In genomic region chr5:176636426-176636825, GRCh38 we compare ENCODE assay signal across 26 cellular contexts. TPM values are rescaled to one million over a fixed set of nuclear protein-coding genes. Genes with fewer than 3 reads are reported as not detected.
DNase-seq lines count a peak whose midpoint lies in the region; ATAC-seq, FAIRE-seq and TF ChIP-seq lines count a peak whose summit lies in the region.
"Had no signal": no experiment of that assay in that cellular context is flagged by ENCODE, and none has a peak within 500 bp of the region (broad histone marks: within the 10 kb centered on the region; RNA-seq: fewer than 3 reads in every experiment).

No MANE protein-coding gene starts in this region.

- no peak for TF ChIP-seq POLR2A in H1 (IDR thresholded peaks at IDR 0.05; ENCODE audit: control extremely low read depth in 1 of 2, low read depth in 2 of 2, low read length in 2 of 2)

- H2AK5ac ChIP-seq in H1 (ENCODE audit: low read depth, low read length) = no peak overlapping the region

- POLR2A ChIA-PET in H1 (lab: Charles Lee; ENCODE audit: partially characterized antibody) = interaction anchor here (0.9 to 1.3 kb wide), 2 partner anchors 13 to 21 kb away, joined by 3 read pairs; no protein-coding TSS in a partner anchor

- no peak overlapping the region for H3K23ac ChIP-seq in H1 (ENCODE audit: insufficient read length)

- H4K8ac ChIP-seq in H1 (ENCODE audit: extremely low read depth, insufficient read depth, low read length) = no peak overlapping the region

- TF ChIP-seq CTCF in H1 (IDR thresholded peaks at IDR 0.05; ENCODE audit: control extremely low read depth in 1 of 3, insufficient read depth in 1 of 3, low read depth in 1 of 3, low read length in 3 of 3) (no peak), fibroblast of villous mesenchyme (IDR thresholded peaks at IDR 0.05; ENCODE audit: insufficient read depth, low read depth, low read length) (no peak)

- H3K27me3 Mint-ChIP-seq in activated naive CD8-positive, alpha-beta T cell treated with anti-CD3 and anti-CD28 coated beads, Interleukin-2, amount 50 U/mL, for 24 hours = peaks cover 36% of the 10 kb centered on the region
- H3K27me3 Mint-ChIP-seq in activated naive CD8-positive, alpha-beta T cell treated with anti-CD3 and anti-CD28 coated beads for 36 hours = peaks cover 39% of the 10 kb centered on the region
- peaks cover 59% of the 10 kb centered on the region for H3K27me3 Mint-ChIP-seq in activated T-cell treated with anti-CD3 and anti-CD28 coated beads, Interleukin-2, amount 50 U/mL, for 72 hours (ENCODE audit: low read depth)

- H3K4me3 ChIP-seq in GM23248 (no peak overlapping the region), H1 (ENCODE audit: extremely low read depth in 1 of 4, insufficient read depth in 2 of 4, low read depth in 3 of 4, low read length in 4 of 4) (no peak overlapping the region), fibroblast of villous mesenchyme (ENCODE audit: low read depth, low read length) (no peak overlapping the region)

- H3K36me3 ChIP-seq in GM23248 (ENCODE audit: low read depth) (no peaks in the 10 kb centered on the region), H1 (ENCODE audit: control insufficient read depth in 2 of 4, insufficient read depth in 4 of 4, low read length in 3 of 4) (no peaks in the 10 kb centered on the region)

- H2BK20ac ChIP-seq in H1 (ENCODE audit: low read length) = no peak overlapping the region

- H3K36me3 Mint-ChIP-seq in activated naive CD8-positive, alpha-beta T cell treated with anti-CD3 and anti-CD28 coated beads, Interleukin-2, amount 50 U/mL, for 24 hours (ENCODE audit: low read depth) = no peaks in the 10 kb centered on the region
- no peaks in the 10 kb centered on the region for H3K36me3 Mint-ChIP-seq in activated naive CD8-positive, alpha-beta T cell treated with anti-CD3 and anti-CD28 coated beads for 36 hours
- H3K36me3 Mint-ChIP-seq in activated T-cell treated with anti-CD3 and anti-CD28 coated beads, Interleukin-2, amount 50 U/mL, for 72 hours (ENCODE audit: insufficient read depth in 2 of 2) = no peaks in the 10 kb centered on the region

- DNase-seq in activated naive CD8-positive, alpha-beta T cell treated with anti-CD3 and anti-CD28 coated beads, Interleukin-2, amount 50 U/mL, for 24 hours = no peak
- no peak for DNase-seq in activated naive CD8-positive, alpha-beta T cell treated with anti-CD3 and anti-CD28 coated beads for 36 hours
- DNase-seq in GM23248 (peak; percentile 35), H1 (ENCODE audit: low read depth in 1 of 2, low spot score in 2 of 2) (no peak), fibroblast of villous mesenchyme (ENCODE audit: low read depth) (peak; percentile 36), NCI-H2107 treated with DMSO at 0.1 percent for 48 hours (lab: John Stamatoyannopoulos, UW; ENCODE audit: unreplicated experiment) (no peak), NCI-H345 (lab: John Stamatoyannopoulos, UW) (no peak)
- no peak for DNase-seq in activated T-cell treated with anti-CD3 and anti-CD28 coated beads, Interleukin-2, amount 50 U/mL, for 72 hours
- DNase-seq: 8988T, ACHN, C1 segment of cervical spinal cord, COR-L47, DMS79 treated with DMSO at 0.1 percent for 48 hours, H7, MM.1S, NCI-H2029, NCI-H526 treated with DMSO at 0.1 percent for 48 hours, SHP77 treated with DMSO at 0.1 percent for 48 hours had no signal

- H3K4me3 Mint-ChIP-seq in activated naive CD8-positive, alpha-beta T cell treated with anti-CD3 and anti-CD28 coated beads, Interleukin-2, amount 50 U/mL, for 24 hours = no peak overlapping the region
- H3K4me3 Mint-ChIP-seq in activated naive CD8-positive, alpha-beta T cell treated with anti-CD3 and anti-CD28 coated beads for 36 hours = no peak overlapping the region
- no peak overlapping the region for H3K4me3 Mint-ChIP-seq in activated T-cell treated with anti-CD3 and anti-CD28 coated beads, Interleukin-2, amount 50 U/mL, for 72 hours
- H3K4me3 Mint-ChIP-seq: CD4-positive, alpha-beta memory T cell had no signal

- no peak overlapping the region for H2BK15ac ChIP-seq in H1 (ENCODE audit: low read length)

- no peak overlapping the region for H3K18ac ChIP-seq in H1 (ENCODE audit: extremely low read depth, low read length)

- H3K4ac ChIP-seq in H1 (replicated peaks; ENCODE audit: insufficient read length, low read depth, low read length) = no peak overlapping the region

- no peak for TF ChIP-seq RAD21 in H1 (IDR thresholded peaks at IDR 0.05 in 1 of 2, conservative IDR thresholded peaks at IDR 0.05 in 1 of 2; ENCODE audit: low read depth in 2 of 2, low read length in 2 of 2)

- no peak for FAIRE-seq in H1 (lab: Jason Lieb, UNC)
- FAIRE-seq: GM12892, HTR-8/SVneo had no signal

- H4K5ac ChIP-seq in H1 (ENCODE audit: insufficient read length, low read depth, low read length) = no peak overlapping the region

- H3K9me2 ChIP-seq in GM23248 (ENCODE audit: insufficient read depth) = no peaks in the 10 kb centered on the region

- peaks cover 43% of the 10 kb centered on the region for H3K27me3 ChIP-seq in GM23248 (replicated peaks; ENCODE audit: insufficient read depth)
- peaks cover 0 to 5% (median 5%) of the 10 kb centered on the region in 4 experiments; a peak in 5 of 7 replicates for H3K27me3 ChIP-seq in H1 (replicated peaks in 1 of 4; ENCODE audit: control insufficient read depth in 3 of 4, extremely low read depth in 1 of 4, insufficient read depth in 3 of 4, low read length in 3 of 4)

- no peak overlapping the region for H4K91ac ChIP-seq in H1 (replicated peaks; ENCODE audit: insufficient read length, low read length)

- H3K27ac Mint-ChIP-seq in activated naive CD8-positive, alpha-beta T cell treated with anti-CD3 and anti-CD28 coated beads, Interleukin-2, amount 50 U/mL, for 24 hours = peak overlapping the region; percentile 12
- H3K27ac Mint-ChIP-seq in activated naive CD8-positive, alpha-beta T cell treated with anti-CD3 and anti-CD28 coated beads for 36 hours = no peak overlapping the region
- no peak overlapping the region for H3K27ac Mint-ChIP-seq in activated T-cell treated with anti-CD3 and anti-CD28 coated beads, Interleukin-2, amount 50 U/mL, for 72 hours
- H3K27ac Mint-ChIP-seq: CD4-positive, alpha-beta memory T cell; IgD-negative memory B cell had no signal

- no peaks in the 10 kb centered on the region for H3K9me3 Mint-ChIP-seq in activated naive CD8-positive, alpha-beta T cell treated with anti-CD3 and anti-CD28 coated beads, Interleukin-2, amount 50 U/mL, for 24 hours
- no peaks in the 10 kb centered on the region for H3K9me3 Mint-ChIP-seq in activated naive CD8-positive, alpha-beta T cell treated with anti-CD3 and anti-CD28 coated beads for 36 hours
- no peaks in the 10 kb centered on the region for H3K9me3 Mint-ChIP-seq in activated T-cell treated with anti-CD3 and anti-CD28 coated beads, Interleukin-2, amount 50 U/mL, for 72 hours
- H3K9me3 Mint-ChIP-seq: IgD-negative memory B cell had no signal

- H2BK120ac ChIP-seq in H1 (replicated peaks; ENCODE audit: low read depth, low read length) = no peak overlapping the region

- H2AFZ ChIP-seq in GM23248 (no peak overlapping the region), H1 (ENCODE audit: low read length) (no peak overlapping the region)

- no peak overlapping the region for H2BK12ac ChIP-seq in H1 (ENCODE audit: low read depth, low read length)

- H2BK5ac ChIP-seq in H1 (ENCODE audit: low read depth, low read length) = no peak overlapping the region

- no peak overlapping the region for H3K27ac ChIP-seq in GM23248
- H3K27ac ChIP-seq in H1 (ENCODE audit: low read depth, low read length) = no peak overlapping the region
- H3K27ac ChIP-seq: KMS-11, RWPE1 had no signal

- no peaks in the 10 kb centered on the region for H3K79me1 ChIP-seq in H1 (ENCODE audit: low read depth, low read length)

- 3 to 4% methylated on average over 9 of the region's 9 CpGs for WGBS in GM23248 (ENCODE audit: low coverage in 1 of 2, low lambda C conversion rate in 2 of 2, missing lambda C conversion rate in 2 of 2), 2 experiments
- WGBS in H1 (ENCODE audit: extremely low coverage in 1 of 2, insufficient coverage in 1 of 2, insufficient read length in 1 of 2, insufficient replicate concordance in 2 of 2, low coverage in 1 of 2, low lambda C conversion rate in 2 of 2, missing lambda C conversion rate in 1 of 2), 2 experiments = 79% methylated on average over 9 of the region's 9 CpGs; no CpG with 5 or more reads in 1 of the 2 experiments

- in situ Hi-C loops in GM23248 (cut with MboI) = no loop called here

- no peaks in the 10 kb centered on the region for H3F3A ChIP-seq in GM23248 (ENCODE audit: insufficient read depth)

- H3K9ac ChIP-seq in GM23248 = no peak overlapping the region
- no peak overlapping the region for H3K9ac ChIP-seq in H1 (replicated peaks in 1 of 4; ENCODE audit: extremely low read depth in 1 of 4, low read depth in 3 of 4, low read length in 3 of 4)
- H3K9ac ChIP-seq: KMS-11 had no signal

- H3K23me2 ChIP-seq in H1 (ENCODE audit: low read depth, low read length) = no peaks in the 10 kb centered on the region

- H3K14ac ChIP-seq in H1 (ENCODE audit: insufficient read length) = no peak overlapping the region

- CTCF ChIA-PET in H1 (lab: Charles Lee; ENCODE audit: partially characterized antibody) = interaction anchor here (0.8 to 1.4 kb wide), 4 partner anchors 14 to 62 kb away, joined by 3 to 5 read pairs (median 4); no protein-coding TSS in a partner anchor

- H3K4me2 ChIP-seq in GM23248 (ENCODE audit: unreplicated experiment) (no peak overlapping the region), H1 (ENCODE audit: insufficient read depth in 1 of 2, low read depth in 2 of 2, low read length in 2 of 2) (no peak overlapping the region)
- H3K4me2 ChIP-seq: KMS-11 had no signal

- ATAC-seq in activated naive CD8-positive, alpha-beta T cell treated with anti-CD3 and anti-CD28 coated beads, Interleukin-2, amount 50 U/mL, for 24 hours = no peak
- ATAC-seq in activated T-cell treated with anti-CD3 and anti-CD28 coated beads, Interleukin-2, amount 50 U/mL, for 72 hours (replicated peaks in 1 of 2) = no peak
- ATAC-seq: Panc1 had no signal

- H3K56ac ChIP-seq in H1 (replicated peaks; ENCODE audit: insufficient read length, low read depth, low read length) = no peak overlapping the region

- H3K9me3 ChIP-seq in GM23248 (ENCODE audit: low read depth) = no peaks in the 10 kb centered on the region
- peaks cover 0 to 3% of the 10 kb centered on the region in 2 experiments; a peak in 1 of 4 replicates for H3K9me3 ChIP-seq in H1 (ENCODE audit: insufficient read depth in 2 of 2, low read depth in 1 of 2, low read length in 1 of 2)

- H3K79me2 ChIP-seq in GM23248 (ENCODE audit: insufficient read depth) (no peaks in the 10 kb centered on the region), H1 (ENCODE audit: control insufficient read depth in 1 of 2, insufficient read depth in 2 of 2, low read length in 2 of 2) (no peaks in the 10 kb centered on the region)

- H3K4me1 ChIP-seq in GM23248 (ENCODE audit: insufficient read depth) (no peaks in the 10 kb centered on the region), H1 (replicated peaks in 1 of 4; ENCODE audit: control insufficient read depth in 3 of 4, insufficient read depth in 4 of 4, low read length in 3 of 4) (peaks cover 0 to 14% (median 1%) of the 10 kb centered on the region in 4 experiments; a peak in 5 of 7 replicates)

- TF ChIP-seq EP300 in H1 (IDR thresholded peaks at IDR 0.05; ENCODE audit: borderline replicate concordance in 1 of 2, low read depth in 2 of 2, low read length in 2 of 2) = no peak

- H3K4me1 Mint-ChIP-seq in activated naive CD8-positive, alpha-beta T cell treated with anti-CD3 and anti-CD28 coated beads, Interleukin-2, amount 50 U/mL, for 24 hours = peaks cover 9% of the 10 kb centered on the region
- H3K4me1 Mint-ChIP-seq in activated naive CD8-positive, alpha-beta T cell treated with anti-CD3 and anti-CD28 coated beads for 36 hours = peaks cover 5% of the 10 kb centered on the region
- peaks cover 10% of the 10 kb centered on the region for H3K4me1 Mint-ChIP-seq in activated T-cell treated with anti-CD3 and anti-CD28 coated beads, Interleukin-2, amount 50 U/mL, for 72 hours (ENCODE audit: low read depth)

- H4K20me1 ChIP-seq in GM23248 (ENCODE audit: insufficient read depth) (no peaks in the 10 kb centered on the region), H1 (replicated peaks in 1 of 2; ENCODE audit: control insufficient read depth in 1 of 2, insufficient read depth in 2 of 2, low read length in 2 of 2) (no peaks in the 10 kb centered on the region)

RNA-seq across cellular contexts. Expression of gene EIF4E1B, which starts 6.0 kb away (rescaled TPM):
- total RNA-seq in activated naive CD8-positive, alpha-beta T cell treated with anti-CD3 and anti-CD28 coated beads for 36 hours = not detected
- total RNA-seq in GM23248 (2014; rRNA removed; shearing (Covaris generic)) = not detected in 2 replicates
- polyA plus RNA-seq in GM23248 (2016; fragmentation: Nextera tagmentation; extraction: Ambion mirVana) (not detected in 2 replicates), H1 (2011; rRNA removed) (1.3 and 1.9 TPM in 2 replicates)
- total RNA-seq in H1 (2021; fragmentation: NEBNext Ultra II Directional; extraction: Animal tissue kit (Norgen Biotek cat#: 25700)) = 0.63 and 0.97 TPM in 2 replicates
- polyA plus RNA-seq in H1 (2011; cell fraction: cytosol; rRNA removed) = 3.3 TPM
- polyA plus RNA-seq in H1 (2011; cell fraction: nucleus; rRNA removed) = 4.1 TPM
- 2.1 to 3.5 TPM (median 2.7 TPM) in 4 replicates for polyA plus RNA-seq in H1 (2012, experiment 1 of 2)
- 1.1 TPM for polyA plus RNA-seq in H1 (2012, experiment 2 of 2)
- polyA plus RNA-seq in H1 (2013, experiment 1 of 2) = 0.53 TPM
- polyA plus RNA-seq in H1 (2013, experiment 2 of 2) = 0.77 TPM
- 0.54 and 0.80 TPM in 2 replicates for polyA minus RNA-seq in H1 (2011; rRNA and poly(A)+ RNA removed)
- polyA minus RNA-seq in H1 (2011; cell fraction: cytosol; rRNA and poly(A)+ RNA removed) = not detected
- polyA minus RNA-seq in H1 (2011; cell fraction: nucleus; rRNA and poly(A)+ RNA removed) = 1.00 TPM
- total RNA-seq in fibroblast of villous mesenchyme = not detected in 2 replicates
- total RNA-seq in activated T-cell treated with anti-CD3 and anti-CD28 coated beads, Interleukin-2, amount 50 U/mL, for 72 hours = not detected
- total RNA-seq: CD4-positive, alpha-beta memory T cell; NCI-H460 had no signal
- polyA plus RNA-seq: CD4-positive, alpha-beta memory T cell; IgD-negative memory B cell had no signal

RNA-seq across cellular contexts. Expression of gene SNCB, which starts 6.1 kb away (rescaled TPM):
- total RNA-seq in activated naive CD8-positive, alpha-beta T cell treated with anti-CD3 and anti-CD28 coated beads for 36 hours = under 1 TPM; 0.46 to 0.80 TPM
- total RNA-seq in GM23248 (2014; rRNA removed; shearing (Covaris generic)) = not detected in 2 replicates
- polyA plus RNA-seq in GM23248 (2016; fragmentation: Nextera tagmentation; extraction: Ambion mirVana) (not detected in 2 replicates), H1 (2011; rRNA removed) (4.2 and 8.9 TPM in 2 replicates)
- total RNA-seq in H1 (2021; fragmentation: NEBNext Ultra II Directional; extraction: Animal tissue kit (Norgen Biotek cat#: 25700)) = 5.9 and 6.9 TPM in 2 replicates
- polyA plus RNA-seq in H1 (2011; cell fraction: cytosol; rRNA removed) = 5.6 TPM
- 4.7 TPM for polyA plus RNA-seq in H1 (2011; cell fraction: nucleus; rRNA removed)
- polyA plus RNA-seq in H1 (2012, experiment 1 of 2) = 4.3 to 7.8 TPM (median 6.9 TPM) in 4 replicates
- polyA plus RNA-seq in H1 (2012, experiment 2 of 2) = 8.0 TPM
- polyA plus RNA-seq in H1 (2013, experiment 1 of 2) = 6.2 TPM
- polyA plus RNA-seq in H1 (2013, experiment 2 of 2) = 5.8 TPM
- polyA minus RNA-seq in H1 (2011; rRNA and poly(A)+ RNA removed) = 0.41 and 0.54 TPM in 2 replicates
- polyA minus RNA-seq in H1 (2011; cell fraction: cytosol; rRNA and poly(A)+ RNA removed) = 3.1 TPM
- polyA minus RNA-seq in H1 (2011; cell fraction: nucleus; rRNA and poly(A)+ RNA removed) = 2.5 TPM
- total RNA-seq in fibroblast of villous mesenchyme = not detected in 2 replicates
- total RNA-seq in activated T-cell treated with anti-CD3 and anti-CD28 coated beads, Interleukin-2, amount 50 U/mL, for 72 hours = under 1 TPM in 1 of 2 donors, not detected in 1; 0.81 TPM
- total RNA-seq: CD4-positive, alpha-beta memory T cell had no signal
- polyA plus RNA-seq: CD4-positive, alpha-beta memory T cell; IgD-negative memory B cell had no signal

RNA-seq across cellular contexts. Expression of gene TSPAN17, which starts 10.9 kb away (rescaled TPM):
- 10 to 100 TPM; 25.3 to 28.6 TPM for total RNA-seq in activated naive CD8-positive, alpha-beta T cell treated with anti-CD3 and anti-CD28 coated beads for 36 hours
- total RNA-seq in GM23248 (2014; rRNA removed; shearing (Covaris generic)) = 41.2 and 42.2 TPM in 2 replicates
- polyA plus RNA-seq in GM23248 (2016; fragmentation: Nextera tagmentation; extraction: Ambion mirVana) = 29.9 and 30.0 TPM in 2 replicates
- 53.7 and 54.7 TPM in 2 replicates for total RNA-seq in H1 (2021; fragmentation: NEBNext Ultra II Directional; extraction: Animal tissue kit (Norgen Biotek cat#: 25700))
- polyA plus RNA-seq in H1 (2011; rRNA removed) = 41.5 and 54.8 TPM in 2 replicates
- 55.9 TPM for polyA plus RNA-seq in H1 (2011; cell fraction: cytosol; rRNA removed)
- 75.9 TPM for polyA plus RNA-seq in H1 (2011; cell fraction: nucleus; rRNA removed)
- 34.3 to 51.2 TPM (median 49.7 TPM) in 4 replicates for polyA plus RNA-seq in H1 (2012, experiment 1 of 2)
- 65.9 TPM for polyA plus RNA-seq in H1 (2012, experiment 2 of 2)
- polyA plus RNA-seq in H1 (2013, experiment 1 of 2) = 29.8 TPM
- polyA plus RNA-seq in H1 (2013, experiment 2 of 2) = 33.1 TPM
- 50.7 and 74.4 TPM in 2 replicates for polyA minus RNA-seq in H1 (2011; rRNA and poly(A)+ RNA removed)
- polyA minus RNA-seq in H1 (2011; cell fraction: cytosol; rRNA and poly(A)+ RNA removed) = 32.1 TPM
- 29.1 TPM for polyA minus RNA-seq in H1 (2011; cell fraction: nucleus; rRNA and poly(A)+ RNA removed)
- total RNA-seq in fibroblast of villous mesenchyme = 34.5 and 38.0 TPM in 2 replicates
- total RNA-seq in activated T-cell treated with anti-CD3 and anti-CD28 coated beads, Interleukin-2, amount 50 U/mL, for 72 hours = 10 to 100 TPM; 25.3 to 31.8 TPM

RNA-seq across cellular contexts. Expression of gene GPRIN1, which starts 26.5 kb away (rescaled TPM):
- 1 to 10 TPM; 1.5 to 1.7 TPM for total RNA-seq in activated naive CD8-positive, alpha-beta T cell treated with anti-CD3 and anti-CD28 coated beads for 36 hours
- 4.3 and 4.8 TPM in 2 replicates for total RNA-seq in GM23248 (2014; rRNA removed; shearing (Covaris generic))
- polyA plus RNA-seq in GM23248 (2016; fragmentation: Nextera tagmentation; extraction: Ambion mirVana) (1.2 and 1.3 TPM in 2 replicates), H1 (2011; rRNA removed) (3.3 TPM in 2 replicates)
- total RNA-seq in H1 (2021; fragmentation: NEBNext Ultra II Directional; extraction: Animal tissue kit (Norgen Biotek cat#: 25700)) = 12.0 and 12.8 TPM in 2 replicates
- 3.3 TPM for polyA plus RNA-seq in H1 (2011; cell fraction: cytosol; rRNA removed)
- 4.2 TPM for polyA plus RNA-seq in H1 (2011; cell fraction: nucleus; rRNA removed)
- polyA plus RNA-seq in H1 (2012, experiment 1 of 2) = 7.7 to 10.1 TPM (median 8.3 TPM) in 4 replicates
- 9.6 TPM for polyA plus RNA-seq in H1 (2012, experiment 2 of 2)
- 8.3 TPM for polyA plus RNA-seq in H1 (2013, experiment 1 of 2)
- 8.3 TPM for polyA plus RNA-seq in H1 (2013, experiment 2 of 2)
- 3.9 and 5.1 TPM in 2 replicates for polyA minus RNA-seq in H1 (2011; rRNA and poly(A)+ RNA removed)
- 6.2 TPM for polyA minus RNA-seq in H1 (2011; cell fraction: cytosol; rRNA and poly(A)+ RNA removed)
- 5.3 TPM for polyA minus RNA-seq in H1 (2011; cell fraction: nucleus; rRNA and poly(A)+ RNA removed)
- total RNA-seq in fibroblast of villous mesenchyme = 2.6 and 3.5 TPM in 2 replicates
- 1 to 10 TPM; 1.4 to 2.0 TPM for total RNA-seq in activated T-cell treated with anti-CD3 and anti-CD28 coated beads, Interleukin-2, amount 50 U/mL, for 72 hours

Comparison
In these comparisons a context has a peak if more than half of its experiments do, and no peak if none do; other contexts are left out.
1. DNase-seq: peak in GM23248 (single experiment) and fibroblast of villous mesenchyme (single experiment); none in activated naive CD8-positive, alpha-beta T cell treated with anti-CD3 and anti-CD28 coated beads, Interleukin-2, amount 50 U/mL, for 24 hours (single experiment), activated naive CD8-positive, alpha-beta T cell treated with anti-CD3 and anti-CD28 coated beads for 36 hours (single experiment), H1 (0 of 2), NCI-H2107 treated with DMSO at 0.1 percent for 48 hours (single experiment), activated T-cell treated with anti-CD3 and anti-CD28 coated beads, Interleukin-2, amount 50 U/mL, for 72 hours (0 of 2) and NCI-H345 (single experiment).